Comparison of ENCODE assay signal across 9 cellular contexts in genomic region chr6:41092421-41093140, GRCh38. TPM values are rescaled to one million over a fixed set of nuclear protein-coding genes. Genes with fewer than 3 reads are reported as not detected.
DNase-seq lines count a peak whose midpoint lies in the region; ATAC-seq, FAIRE-seq and TF ChIP-seq lines count a peak whose summit lies in the region.
"Had no signal": no experiment of that assay in that cellular context is flagged by ENCODE, and none has a peak within 500 bp of the region (broad histone marks: within the 10 kb centered on the region; RNA-seq: fewer than 3 reads in every experiment).

No MANE protein-coding gene starts in this region.

- H3T11ph ChIP-seq in H9 (ENCODE audit: low read length), result no peak overlapping the region

- H4K20me1 ChIP-seq in H9 (ENCODE audit: control insufficient read depth, insufficient read depth, insufficient read length), result no peaks in the 10 kb centered on the region

- no peak overlapping the region for H3K27ac Mint-ChIP-seq in Caco-2 (ENCODE audit: unreplicated experiment)
- no peak overlapping the region; a peak in 1 of 7 replicates for H3K27ac Mint-ChIP-seq in H9

- no peak overlapping the region for H3K14ac ChIP-seq in H9 (ENCODE audit: insufficient read depth, low read length)

- DNase-seq in Caco-2, result no peak
- no peak for DNase-seq in H9
- DNase-seq in SKM-1 (lab: John Stamatoyannopoulos, UW; ENCODE audit: unreplicated experiment), result peak; percentile 9
- peak; percentile 29 for DNase-seq in kidney tubule cell (ENCODE audit: low spot score)
- no peak for DNase-seq in activated CD4-positive, alpha-beta T cell treated with anti-CD3 and anti-CD28 coated beads, Interleukin-2, amount 50 U/mL, for 1 hour
- no peak for DNase-seq in RCC 7860 (ENCODE audit: low spot score)
- no peak for DNase-seq in activated CD4-positive, alpha-beta T cell treated with anti-CD3 and anti-CD28 coated beads for 4 hours

- H3K4me3 Mint-ChIP-seq in Caco-2 (ENCODE audit: unreplicated experiment) (no peak overlapping the region), H9 (no peak overlapping the region)
- H3K4me3 Mint-ChIP-seq: stimulated activated naive CD8-positive, alpha-beta T cell treated with anti-CD3 and anti-CD28 coated beads, Interleukin-15, Interleukin-2, amounts not matched to agents 100 ng/mL and 50 ng/mL, for 24 hours had no signal

- TF ChIP-seq CTCF in Caco-2 (IDR thresholded peaks at IDR 0.05; ENCODE audit: insufficient read depth in 1 of 2, low read depth in 1 of 2, low read length in 1 of 2, severe bottlenecking in 1 of 2, unreplicated experiment in 1 of 2) (peak; percentile 32 to 37), H9 (conservative IDR thresholded peaks at IDR 0.05) (peak; percentile 60)

- no CpG with 5 or more reads among the region's 4 CpGs for WGBS in H9 (ENCODE audit: extremely low coverage, insufficient read length, low lambda C conversion rate)

- H4K8ac ChIP-seq in H9 (replicated peaks; ENCODE audit: insufficient read length, low read depth, low read length), result no peak overlapping the region

- no peak overlapping the region for H4K5ac ChIP-seq in H9 (ENCODE audit: insufficient read length, low read depth, low read length)

- no peaks in the 10 kb centered on the region for H3K27me3 ChIP-seq in Caco-2 (replicated peaks; ENCODE audit: control insufficient read depth, insufficient read depth, low read length)
- H3K27me3 ChIP-seq in H9 (ENCODE audit: insufficient read depth, low read length), result no peaks in the 10 kb centered on the region

- no peaks in the 10 kb centered on the region for H3K79me2 ChIP-seq in H9 (ENCODE audit: insufficient read depth, low read length)

- no peak overlapping the region for H3K18ac ChIP-seq in H9 (ENCODE audit: insufficient read length, low read depth, low read length)

- no peak overlapping the region for H3K4ac ChIP-seq in H9 (ENCODE audit: low read depth, low read length)

- H3K56ac ChIP-seq in H9 (ENCODE audit: insufficient read length, low read depth, low read length), result no peak overlapping the region

- no peak overlapping the region for H3K9ac ChIP-seq in H9 (ENCODE audit: extremely low read depth, insufficient read length, low read length)

- H3K27me3 Mint-ChIP-seq in Caco-2 (ENCODE audit: insufficient read depth, unreplicated experiment) (no peaks in the 10 kb centered on the region), H9 (ENCODE audit: low read depth) (no peaks in the 10 kb centered on the region)
- H3K27me3 Mint-ChIP-seq: stimulated activated naive CD8-positive, alpha-beta T cell treated with anti-CD3 and anti-CD28 coated beads, Interleukin-15, Interleukin-2, amounts not matched to agents 100 ng/mL and 50 ng/mL, for 24 hours had no signal

- CTCF ChIA-PET in Caco-2 (lab: Charles Lee), result interaction anchor here (2.0 kb wide), 1 partner anchor 89 kb away, joined by 15 read pairs; no protein-coding TSS in a partner anchor

- no peak overlapping the region for H2BK12ac ChIP-seq in H9 (ENCODE audit: insufficient read length, low read depth, low read length)

- no TSS peak for BruUV-seq in Caco-2 (replicated peaks; lab: Mats Ljungman, UMichigan)

- H3K27ac ChIP-seq in H9 (ENCODE audit: insufficient read length, low read depth, low read length), result no peak overlapping the region

- peaks cover 12% of the 10 kb centered on the region for H3K36me3 ChIP-seq in Caco-2 (ENCODE audit: control insufficient read depth, insufficient read depth, low read length)

- H3K4me1 ChIP-seq in Caco-2 (no peaks in the 10 kb centered on the region), H9 (ENCODE audit: insufficient read depth, low read length) (no peaks in the 10 kb centered on the region)

- H3K36me3 Mint-ChIP-seq in Caco-2 (ENCODE audit: insufficient read depth, unreplicated experiment) (peaks cover 73% of the 10 kb centered on the region), H9 (ENCODE audit: insufficient read depth in 1 of 3, low read depth in 3 of 3) (peaks cover 53 to 93% (median 83%) of the 10 kb centered on the region in 3 experiments; a peak in 6 of 7 replicates)

- H2BK120ac ChIP-seq in H9 (ENCODE audit: low read depth, low read length, poor library complexity, severe bottlenecking), result no peak overlapping the region

- H3K4me2 ChIP-seq in H9 (ENCODE audit: insufficient read depth, insufficient read length, low read length), result no peak overlapping the region

- no peak overlapping the region for H2AFZ ChIP-seq in H9 (ENCODE audit: low read length)

- POLR2A ChIA-PET in Caco-2 (lab: Charles Lee), result no interaction called here

- no peaks in the 10 kb centered on the region for H3K23me2 ChIP-seq in H9 (ENCODE audit: insufficient read length, low read depth, low read length, poor library complexity, severe bottlenecking)

- no peak overlapping the region for H2BK20ac ChIP-seq in H9 (ENCODE audit: low read depth, low read length, poor library complexity, severe bottlenecking)

- H3K4me3 ChIP-seq in Caco-2 (ENCODE audit: low read depth, low read length), result no peak overlapping the region

- H3K23ac ChIP-seq in H9 (ENCODE audit: insufficient read length, low read depth, low read length), result no peak overlapping the region

- H2AK5ac ChIP-seq in H9 (ENCODE audit: insufficient read length, low read length), result no peak overlapping the region

- H4K91ac ChIP-seq in H9 (ENCODE audit: insufficient read length, low read depth, low read length), result no peak overlapping the region

- H3K9me3 Mint-ChIP-seq in Caco-2 (ENCODE audit: unreplicated experiment) (no peaks in the 10 kb centered on the region), H9 (no peaks in the 10 kb centered on the region)
- H3K9me3 Mint-ChIP-seq: stimulated activated naive CD8-positive, alpha-beta T cell treated with anti-CD3 and anti-CD28 coated beads, Interleukin-15, Interleukin-2, amounts not matched to agents 100 ng/mL and 50 ng/mL, for 24 hours had no signal

- no peak for FAIRE-seq in RCC 7860 (lab: Jason Lieb, UNC)

- H2BK5ac ChIP-seq in H9 (ENCODE audit: insufficient read length, low read length), result no peak overlapping the region

- H3K9me3 ChIP-seq in Caco-2 (no peaks in the 10 kb centered on the region), H9 (ENCODE audit: control insufficient read depth, low read depth, low read length) (no peaks in the 10 kb centered on the region)

- intact Hi-C loops in Caco-2 (cut with micrococcal nuclease; ENCODE audit: unreplicated experiment), result loop anchor here (1.0 to 2.0 kb wide), 3 partner anchors 54 to 226 kb away; no protein-coding TSS in a partner anchor

- H3K79me1 ChIP-seq in H9 (ENCODE audit: insufficient read depth, low read depth, low read length, poor library complexity, severe bottlenecking), result peaks cover 2% of the 10 kb centered on the region

- ATAC-seq in GM21786 (IDR thresholded peaks at IDR 0.05; ENCODE audit: unreplicated experiment), result no peak

- H3K4me1 Mint-ChIP-seq in Caco-2 (ENCODE audit: low read depth, unreplicated experiment) (no peaks in the 10 kb centered on the region), H9 (no peaks in the 10 kb centered on the region)

- H2BK15ac ChIP-seq in H9 (ENCODE audit: low read depth, low read length), result no peak overlapping the region

RNA-seq across cellular contexts. Expression of gene NFYA, which starts 19.8 kb away (rescaled TPM):
- 25.7 and 27.7 TPM in 2 replicates for total RNA-seq in Caco-2 (2022)
- total RNA-seq in H9 (2021), result 41.4 and 43.0 TPM in 2 replicates

RNA-seq across cellular contexts. Expression of gene OARD1, which starts 20.4 kb away (rescaled TPM):
- total RNA-seq in Caco-2 (2022), result 35.5 and 38.0 TPM in 2 replicates
- 35.8 and 36.6 TPM in 2 replicates for total RNA-seq in H9 (2021)

RNA-seq across cellular contexts. Expression of gene APOBEC2, which starts 39.6 kb away (rescaled TPM):
- total RNA-seq in Caco-2 (2022), result 2.5 and 4.8 TPM in 2 replicates
- not detected in 2 replicates for total RNA-seq in H9 (2021)

RNA-seq across cellular contexts. Expression of gene TSPO2, which starts 50.3 kb away (rescaled TPM):
- total RNA-seq in Caco-2 (2022), result 0.49 and 0.61 TPM in 2 replicates
- total RNA-seq in H9 (2021), result not detected in 2 replicates

RNA-seq across cellular contexts. Expression of gene UNC5CL, which starts 53.6 kb away (rescaled TPM):
- total RNA-seq in Caco-2 (2022) (4.5 and 5.5 TPM in 2 replicates), H9 (2021) (0.79 and 0.81 TPM in 2 replicates)

Comparison
In these comparisons a context has a peak if more than half of its experiments do, and no peak if none do; other contexts are left out.
1. DNase-seq: peak in SKM-1 (single experiment) and kidney tubule cell (single experiment); none in Caco-2 (0 of 2), H9 (single experiment), activated CD4-positive, alpha-beta T cell treated with anti-CD3 and anti-CD28 coated beads, Interleukin-2, amount 50 U/mL, for 1 hour (single experiment), RCC 7860 (single experiment) and activated CD4-positive, alpha-beta T cell treated with anti-CD3 and anti-CD28 coated beads for 4 hours (0 of 2).